7 cellular contexts compared by ENCODE assay signal in the genomic region with DNA sequence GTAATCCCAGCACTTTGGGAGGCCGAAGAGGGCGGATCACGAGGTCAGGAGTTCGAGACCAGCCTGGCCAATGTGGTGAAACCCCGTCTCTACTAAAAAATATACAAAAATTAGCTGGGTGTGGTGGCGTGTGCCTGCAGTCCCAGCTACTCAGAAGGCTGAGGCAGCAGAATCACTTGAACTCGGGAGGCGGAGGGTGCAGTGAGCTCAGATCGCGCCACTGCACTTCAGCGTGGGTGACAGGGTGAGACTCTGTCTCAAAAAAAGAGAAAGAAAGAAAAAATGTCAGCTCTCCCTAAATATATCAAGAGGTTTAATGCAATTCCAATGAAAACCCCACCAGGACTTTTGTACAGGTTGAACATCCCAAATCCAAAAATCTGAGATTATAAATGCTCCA. TPM values are rescaled to one million over a fixed set of nuclear protein-coding genes. Genes with fewer than 3 reads are reported as not detected.
DNase-seq lines count a peak whose midpoint lies in the region; ATAC-seq and TF ChIP-seq lines count a peak whose summit lies in the region.
"Not testable (repeated sequence)": the region's sequence is repeated elsewhere in the genome, so short reads cannot be mapped to it uniquely, and the experiment has no call there.
"Had no signal": no experiment of that assay in that cellular context is flagged by ENCODE, and none has a peak within 500 bp of the region (broad histone marks: within the 10 kb centered on the region; RNA-seq: fewer than 3 reads in every experiment).

No MANE protein-coding gene starts in this region.

- TF ChIP-seq CTCF in Loucy (conservative IDR thresholded peaks at IDR 0.05; ENCODE audit: low read length); brain (conservative IDR thresholded peaks at IDR 0.05); natural killer cell (IDR thresholded peaks at IDR 0.05); neural crest cell (conservative IDR thresholded peaks at IDR 0.05): not testable (repeated sequence)

- H3K36me3 Mint-ChIP-seq in CD4-positive, CD25-positive, alpha-beta regulatory T cell; natural killer cell; neural crest cell (ENCODE audit: low read depth): not testable (repeated sequence)
- H3K36me3 Mint-ChIP-seq in brain = peaks cover 36% of the 10 kb centered on the region

- not testable (repeated sequence) for H3K9me3 ChIP-seq in CD4-positive, CD25-positive, alpha-beta regulatory T cell (ENCODE audit: control insufficient read depth in 2 of 2, low read length in 2 of 2); Loucy (ENCODE audit: insufficient read depth, low read depth, low read length)

- not testable (repeated sequence) for DNase-seq in CD4-positive, CD25-positive, alpha-beta regulatory T cell; natural killer cell; neural crest cell (ENCODE audit: low read depth, low spot score)
- DNase-seq in dedifferentiated amniotic fluid mesenchymal stem cell (ENCODE audit: extremely low spot score) = peak; percentile 6

- H3K9ac ChIP-seq in Loucy (ENCODE audit: low read depth, low read length, poor library complexity, severe bottlenecking) = not testable (repeated sequence)

- H3K79me2 ChIP-seq in Loucy (ENCODE audit: insufficient read depth, low read length) = peaks cover 81% of the 10 kb centered on the region

- peaks cover 44% of the 10 kb centered on the region for H3K4me1 ChIP-seq in CD4-positive, CD25-positive, alpha-beta regulatory T cell (ENCODE audit: control insufficient read depth, insufficient read depth, low read length, poor library complexity, severe bottlenecking)
- peaks cover 37% of the 10 kb centered on the region for H3K4me1 ChIP-seq in Loucy (ENCODE audit: insufficient read depth, low read length, poor library complexity, severe bottlenecking)

- not testable (repeated sequence) for ATAC-seq in CD4-positive, CD25-positive, alpha-beta regulatory T cell (ENCODE audit: low read depth in 2 of 2); natural killer cell

- peak overlapping the region in 1 of 3 donors; percentile 43 for H3K27ac Mint-ChIP-seq in CD4-positive, CD25-positive, alpha-beta regulatory T cell
- not testable (repeated sequence) for H3K27ac Mint-ChIP-seq in brain; natural killer cell; neural crest cell (ENCODE audit: unreplicated experiment)

- H4K20me1 ChIP-seq in Loucy (ENCODE audit: insufficient read depth, low read length, poor library complexity, severe bottlenecking) = peaks cover 34% of the 10 kb centered on the region

- H3K9me2 ChIP-seq in Loucy (replicated peaks; ENCODE audit: low read depth, low read length) = not testable (repeated sequence)

- intact Hi-C loops in natural killer cell (cut with micrococcal nuclease) = loop anchor here (10.0 kb wide), 1 partner anchor 93 kb away; no protein-coding TSS in a partner anchor

- H3K27me3 ChIP-seq in CD4-positive, CD25-positive, alpha-beta regulatory T cell (ENCODE audit: control insufficient read depth, insufficient read depth, low read length); Loucy (ENCODE audit: insufficient read depth, low read length, poor library complexity, severe bottlenecking): not testable (repeated sequence)

- H2AFZ ChIP-seq in Loucy (ENCODE audit: low read length) = not testable (repeated sequence)

- H3K9me3 Mint-ChIP-seq in CD4-positive, CD25-positive, alpha-beta regulatory T cell; brain; natural killer cell; neural crest cell: not testable (repeated sequence)

- not testable (repeated sequence) for H3K4me3 ChIP-seq in CD4-positive, CD25-positive, alpha-beta regulatory T cell (ENCODE audit: low read depth, low read length); Loucy (ENCODE audit: low read length, poor library complexity, severe bottlenecking)

- H3K27me3 Mint-ChIP-seq in CD4-positive, CD25-positive, alpha-beta regulatory T cell; brain; natural killer cell (ENCODE audit: low read depth in 2 of 2); neural crest cell (ENCODE audit: low read depth): not testable (repeated sequence)

- peak overlapping the region; percentile 29 to 58 (median 50) for H3K4me3 Mint-ChIP-seq in CD4-positive, CD25-positive, alpha-beta regulatory T cell
- H3K4me3 Mint-ChIP-seq in brain = peak overlapping the region in 3 of 5 experiments; percentile 28 to 74 (median 54)
- peak overlapping the region; percentile 9 for H3K4me3 Mint-ChIP-seq in natural killer cell
- peak overlapping the region; percentile 31 for H3K4me3 Mint-ChIP-seq in neural crest cell

- not testable (repeated sequence) for H3F3A ChIP-seq in Loucy (ENCODE audit: low read depth)

- H3K36me3 ChIP-seq in CD4-positive, CD25-positive, alpha-beta regulatory T cell (ENCODE audit: control insufficient read depth, insufficient read depth, low read length); Loucy (ENCODE audit: insufficient read depth, low read length): not testable (repeated sequence)

- H3K27ac ChIP-seq in CD4-positive, CD25-positive, alpha-beta regulatory T cell (ENCODE audit: insufficient read depth, low read length, poor library complexity, severe bottlenecking) = not testable (repeated sequence)

- peaks cover 12 to 59% (median 27%) of the 10 kb centered on the region in 4 donors for H3K4me1 Mint-ChIP-seq in CD4-positive, CD25-positive, alpha-beta regulatory T cell
- H3K4me1 Mint-ChIP-seq in brain (peaks cover 45% of the 10 kb centered on the region), natural killer cell (peaks cover 30 to 47% of the 10 kb centered on the region in 2 donors), neural crest cell (peaks cover 25% of the 10 kb centered on the region)

- peak overlapping the region; percentile 24 for H3K4me2 ChIP-seq in Loucy (ENCODE audit: low read depth, low read length, poor library complexity, severe bottlenecking)

RNA-seq across cellular contexts. Expression of a gene that starts 3.5 kb away (rescaled TPM):
- total RNA-seq in CD4-positive, CD25-positive, alpha-beta regulatory T cell = 58.9 TPM
- polyA plus RNA-seq in CD4-positive, CD25-positive, alpha-beta regulatory T cell = 1 to 10 TPM; 5.6 to 8.7 (median 7.5) TPM
- 36.4 TPM for polyA plus RNA-seq in brain (ENCODE audit: insufficient read depth, low read depth, low replicate concordance)
- 10 to 100 TPM; 82.4 to 92.7 (median 87.4) TPM for total RNA-seq in natural killer cell
- 50.0 and 51.1 TPM in 2 replicates for total RNA-seq in neural crest cell

RNA-seq across cellular contexts. Expression of a gene that starts 17.2 kb away (rescaled TPM):
- total RNA-seq in CD4-positive, CD25-positive, alpha-beta regulatory T cell = 64.0 TPM
- polyA plus RNA-seq in CD4-positive, CD25-positive, alpha-beta regulatory T cell = 1 to 10 TPM in 2 of 4 donors, under 1 TPM in 2; 0.72 to 3.4 (median 1.5) TPM
- polyA plus RNA-seq in brain (ENCODE audit: insufficient read depth, low read depth, low replicate concordance) = 127 TPM
- total RNA-seq in natural killer cell (10 to 100 TPM; 58.4 to 76.5 (median 69.2) TPM), neural crest cell (101 and 104 TPM in 2 replicates)

RNA-seq across cellular contexts. Expression of a gene that starts 49.0 kb away (rescaled TPM):
- 39.4 TPM for total RNA-seq in CD4-positive, CD25-positive, alpha-beta regulatory T cell
- 10 to 100 TPM in 2 of 4 donors, 1 to 10 TPM in 2; 4.6 to 17.4 (median 9.0) TPM for polyA plus RNA-seq in CD4-positive, CD25-positive, alpha-beta regulatory T cell
- 91.4 TPM for polyA plus RNA-seq in brain (ENCODE audit: insufficient read depth, low read depth, low replicate concordance)
- total RNA-seq in natural killer cell (10 to 100 TPM; 30.9 to 48.7 (median 44.2) TPM), neural crest cell (33.6 and 36.6 TPM in 2 replicates)
- total RNA-seq: A172 had no signal
